In genomic region chr5:151420127-151420526, GRCh38 we compare ENCODE assay signal across 3 cellular contexts.
"Had no signal": no experiment of that assay in that cellular context is flagged by ENCODE, and none has a peak within 500 bp of the region (broad histone marks: within the 10 kb centered on the region; RNA-seq: fewer than 3 reads in every experiment).

No MANE protein-coding gene starts in this region.

- H3K4me3 ChIP-seq: GM12878 had no signal

- ATAC-seq: GM12878 had no signal

- DNase-seq: GDM1, GF-D8 had no signal
